8 cellular contexts compared by ENCODE assay signal in genomic region chr1:93080424-93080823, GRCh38. TPM values are rescaled to one million over a fixed set of nuclear protein-coding genes. Genes with fewer than 3 reads are reported as not detected.
DNase-seq lines count a peak whose midpoint lies in the region; ATAC-seq, FAIRE-seq and TF ChIP-seq lines count a peak whose summit lies in the region.

No MANE protein-coding gene starts in this region.

- H3K4me3 ChIP-seq in A549: peak overlapping the region; percentile 86
- H3K4me3 ChIP-seq in GM06990 (replicated peaks; ENCODE audit: low read depth, low read length): peak overlapping the region; percentile 85
- peak overlapping the region; percentile 81 to 90 (median 89) for H3K4me3 ChIP-seq in endothelial cell of umbilical vein (replicated peaks in 1 of 3; ENCODE audit: insufficient read depth in 1 of 3, low read depth in 1 of 3, low read length in 3 of 3)

- peak overlapping the region; percentile 88 to 96; a peak in 5 of 6 replicates for H3K27ac ChIP-seq in A549
- H3K27ac ChIP-seq in endothelial cell of umbilical vein (ENCODE audit: insufficient read depth, low read depth, low read length): peak overlapping the region; percentile 87

- ATAC-seq in A549: peak; percentile 66 to 67; a peak in 5 of 6 replicates

- H3K9ac ChIP-seq in endothelial cell of umbilical vein (replicated peaks; ENCODE audit: extremely low read depth, insufficient read depth, low read length): peak overlapping the region; percentile 98

- intact Hi-C loops in endothelial cell of umbilical vein (cut with micrococcal nuclease): loop anchor here (1.0 to 5.0 kb wide), 4 partner anchors 224 to 547 kb away; partner anchors contain the start of gene DR1

- peaks cover 62% of the 10 kb centered on the region for H3K79me2 ChIP-seq in endothelial cell of umbilical vein (ENCODE audit: control insufficient read depth, insufficient read depth, low read length)

- H3K4me2 ChIP-seq in A549 (peak overlapping the region; percentile 84), endothelial cell of umbilical vein (ENCODE audit: insufficient read depth, low read length) (peak overlapping the region; percentile 99)

- H3K4me1 ChIP-seq in A549: peaks cover 19% of the 10 kb centered on the region; the same call in 2 of the 3 replicates
- peaks cover 23% of the 10 kb centered on the region for H3K4me1 ChIP-seq in endothelial cell of umbilical vein (ENCODE audit: control insufficient read depth, extremely low read depth, insufficient read depth, low read length)

- TF ChIP-seq RAD21 in A549 (conservative IDR thresholded peaks at IDR 0.05 in 1 of 2, IDR thresholded peaks at IDR 0.05 in 1 of 2): peak; percentile 43 to 47; a peak in 3 of 5 replicates

- H2AFZ ChIP-seq in endothelial cell of umbilical vein (ENCODE audit: low read depth, low read length): no peak overlapping the region

- no peak for TF ChIP-seq EP300 in A549 (IDR thresholded peaks at IDR 0.05)

- peak; percentile 51 for TF ChIP-seq CTCF in A549 (IDR thresholded peaks at IDR 0.05)
- TF ChIP-seq CTCF in GM06990 (IDR thresholded peaks at IDR 0.05; ENCODE audit: insufficient read depth, low read length, poor library complexity, severe bottlenecking): peak; percentile 61
- peak in 1 of 2 donors; percentile 37 for TF ChIP-seq CTCF in endothelial cell of umbilical vein (IDR thresholded peaks at IDR 0.05; ENCODE audit: extremely low read depth in 1 of 2, insufficient read depth in 1 of 2, low read depth in 1 of 2, low read length in 2 of 2)

- H3K9me1 ChIP-seq in endothelial cell of umbilical vein (replicated peaks; ENCODE audit: control insufficient read depth, extremely low read depth, insufficient read depth, low read length): no peaks in the 10 kb centered on the region

- dilution Hi-C loops in endothelial cell of umbilical vein (cut with MboI; ENCODE audit: extremely low pct_ligation_motif_present, low sequenced_read_pairs): no loop called here

- TSS peak; percentile 16 for BruUV-seq in endothelial cell of umbilical vein (replicated peaks; lab: Mats Ljungman, UMichigan)

- H3K36me3 ChIP-seq in GM06990 (ENCODE audit: control insufficient read depth, insufficient read depth, low read length): peaks cover under 1% of the 10 kb centered on the region
- H3K36me3 ChIP-seq in endothelial cell of umbilical vein (ENCODE audit: control insufficient read depth in 2 of 2, extremely low read depth in 1 of 2, insufficient read depth in 2 of 2, low read length in 2 of 2): peaks cover 2 to 3% of the 10 kb centered on the region in 2 experiments

- DNase-seq in A549 (ENCODE audit: low read depth in 1 of 2, low spot score in 1 of 2) (peak; percentile 41 to 64), GM06990 (ENCODE audit: extremely low read depth, insufficient read length) (peak; percentile 52), HEK293T (ENCODE audit: extremely low spot score) (peak; percentile 59), LoVo (ENCODE audit: low spot score) (peak; percentile 67), SK-N-DZ (ENCODE audit: low spot score) (peak; percentile 66), endothelial cell of umbilical vein (ENCODE audit: low read depth, low spot score) (peak; percentile 81), myocyte (ENCODE audit: low read depth) (peak; percentile 53)
- DNase-seq in activated CD8-positive, alpha-beta memory T cell treated with anti-CD3 and anti-CD28 coated beads, Interleukin-2, amount 50 U/mL, for 48 hours: no peak

- H3K27me3 ChIP-seq in GM06990 (replicated peaks; ENCODE audit: control insufficient read depth, insufficient read depth, low read length) (no peaks in the 10 kb centered on the region), endothelial cell of umbilical vein (ENCODE audit: control insufficient read depth in 2 of 2, insufficient read depth in 2 of 2, low read length in 2 of 2) (no peaks in the 10 kb centered on the region)

- WGBS in A549 (ENCODE audit: missing lambda C conversion rate): 0% methylated on average over 1 of the region's 1 CpG

- peaks cover 5% of the 10 kb centered on the region for H4K20me1 ChIP-seq in endothelial cell of umbilical vein (replicated peaks; ENCODE audit: control insufficient read depth, extremely low read depth, insufficient read depth, low read length)

- no peaks in the 10 kb centered on the region for H3K9me3 ChIP-seq in A549
- H3K9me3 ChIP-seq in endothelial cell of umbilical vein (replicated peaks; ENCODE audit: control insufficient read depth, insufficient read depth, low read length): no peaks in the 10 kb centered on the region

- TF ChIP-seq POLR2A in A549 (IDR thresholded peaks at IDR 0.05; ENCODE audit: low read length): no peak
- no peak for TF ChIP-seq POLR2A in endothelial cell of umbilical vein (IDR thresholded peaks at IDR 0.05; ENCODE audit: low read depth, low read length)

- POLR2A ChIA-PET in A549 (lab: Yijun Ruan, JAX): interaction anchor here (1.9 to 2.5 kb wide), 3 partner anchors 119 to 265 kb away, joined by 9 to 13 read pairs (median 9); partner anchors contain the start of genes DIPK1A, DR1 and RPL5
- POLR2A ChIA-PET in HEK293T (lab: Yijun Ruan, JAX): interaction anchor here (0.6 to 2.9 kb wide), 12 partner anchors 15 to 135 kb away, joined by 3 to 12 read pairs (median 6); partner anchors contain the start of genes CCDC18, DIPK1A and TMED5
- POLR2A ChIA-PET in endothelial cell of umbilical vein (lab: Charles Lee): no interaction called here

- no peak for FAIRE-seq in A549 (lab: Jason Lieb, UNC)
- no peak for FAIRE-seq in endothelial cell of umbilical vein (lab: Jason Lieb, UNC)

- CTCF ChIA-PET in A549 (lab: Yijun Ruan, JAX) (interaction anchor here (0.6 to 1.7 kb wide), 8 partner anchors 17 to 242 kb away, joined by 3 to 5 read pairs (median 3); no protein-coding TSS in a partner anchor), HEK293T (lab: Yijun Ruan, JAX) (interaction anchor here (0.5 to 1.5 kb wide), 9 partner anchors 12 to 500 kb away, joined by 3 to 9 read pairs (median 3); no protein-coding TSS in a partner anchor), endothelial cell of umbilical vein (lab: Charles Lee) (interaction anchor here (0.7 to 2.8 kb wide), 26 partner anchors 12 to 766 kb away, joined by 3 to 30 read pairs (median 4); partner anchors contain the start of gene FNBP1L)

TF ChIP-seq in A549, 52 proteins besides CTCF, POLR2A, EP300 and RAD21:
- TF ChIP-seq KDM5A (IDR thresholded peaks at IDR 0.05) (peak; percentile 66; the same call in 1 of the 2 replicates), JUN (IDR thresholded peaks at IDR 0.05) (no peak)

TF ChIP-seq in HEK293T, 16 proteins besides CTCF, POLR2A, EP300 and RAD21:
- no peak for TF ChIP-seq CTBP1 (IDR thresholded peaks at IDR 0.05; ENCODE audit: borderline replicate concordance)
- TF ChIP-seq NFRKB (IDR thresholded peaks at IDR 0.05): no peak
- TF ChIP-seq FOXA1 (IDR thresholded peaks at IDR 0.05): no peak
- TF ChIP-seq FOXK2 (IDR thresholded peaks at IDR 0.05): 0 out of 2 replicates have a peak, but pooled peaks have one; percentile 21
- TF ChIP-seq ZNF384 (IDR thresholded peaks at IDR 0.05): peak; percentile 71
- TF ChIP-seq ELF4 (IDR thresholded peaks at IDR 0.05): no peak
- no peak for TF ChIP-seq ARNT (IDR thresholded peaks at IDR 0.05)
TF ChIP-seq in HEK293T: peak in this region for 2.

TF ChIP-seq in endothelial cell of umbilical vein, 7 proteins besides CTCF, POLR2A, EP300 and RAD21:
- TF ChIP-seq EZH2 (IDR thresholded peaks at IDR 0.05; ENCODE audit: borderline replicate concordance, low read depth, low read length, severe bottlenecking) (no peak), JUN (IDR thresholded peaks at IDR 0.05; ENCODE audit: borderline replicate concordance, insufficient read depth, insufficient read length, low read depth) (no peak), POLR2AphosphoS5 (IDR thresholded peaks at IDR 0.05; ENCODE audit: insufficient read depth, low read depth, low read length) (no peak), FOS (IDR thresholded peaks at IDR 0.05; ENCODE audit: borderline replicate concordance, insufficient read depth, low read length) (no peak), GATA2 (IDR thresholded peaks at IDR 0.05; ENCODE audit: insufficient read depth, insufficient read length, low read depth, low read length) (no peak), MAX (IDR thresholded peaks at IDR 0.05; ENCODE audit: insufficient read depth, insufficient read length) (no peak), MYC (IDR thresholded peaks at IDR 0.05; ENCODE audit: low read depth, low read length) (no peak)

RNA-seq across cellular contexts. Expression of gene MTF2, which starts 1.3 kb away (rescaled TPM):
- 29.5 and 31.2 TPM in 2 replicates for polyA plus RNA-seq in A549 (2011; rRNA removed)
- polyA plus RNA-seq in A549 (2012; cell fraction: cytosol; rRNA removed): 10.0 and 10.8 TPM in 2 replicates
- polyA plus RNA-seq in A549 (2012; cell fraction: nucleus; rRNA removed): 4.5 TPM in 2 replicates
- polyA plus RNA-seq in A549 (2017; fragmentation: RNase III; extraction: RNeasy Plus Mini Kit Qiagen cat#74134 plus additional on column Dnase treatment): 12.8 to 14.3 TPM (median 13.1 TPM) in 3 replicates
- polyA minus RNA-seq in A549 (2011; rRNA and poly(A)+ RNA removed): 25.1 and 25.3 TPM in 2 replicates
- polyA plus RNA-seq in SK-N-DZ (2014; cell fraction: cytosol; rRNA removed): 33.0 and 38.0 TPM in 2 replicates
- 34.8 and 37.9 TPM in 2 replicates for polyA plus RNA-seq in SK-N-DZ (2014; cell fraction: nucleus; rRNA removed)
- total RNA-seq in endothelial cell of umbilical vein: 40.5 and 42.6 TPM in 2 replicates
- polyA plus RNA-seq in endothelial cell of umbilical vein: 14.4 and 20.1 TPM in 2 replicates
- polyA plus RNA-seq in endothelial cell of umbilical vein (2011; cell fraction: cytosol; rRNA removed): 20.1 and 20.6 TPM in 2 replicates
- polyA plus RNA-seq in endothelial cell of umbilical vein (2011; cell fraction: nucleus; rRNA removed): 28.7 and 35.1 TPM in 2 replicates
- polyA plus RNA-seq in endothelial cell of umbilical vein (2012): 16.5 and 23.4 TPM in 2 replicates
- polyA minus RNA-seq in endothelial cell of umbilical vein: 56.4 and 62.5 TPM in 2 replicates
- 22.5 TPM for polyA minus RNA-seq in endothelial cell of umbilical vein (2011; cell fraction: cytosol; rRNA and poly(A)+ RNA removed)
- 64.7 and 64.9 TPM in 2 replicates for polyA minus RNA-seq in endothelial cell of umbilical vein (2011; cell fraction: nucleus; rRNA and poly(A)+ RNA removed)
- total RNA-seq in myocyte: 12.6 and 14.0 TPM in 2 replicates
- polyA plus RNA-seq in myocyte (2012): 7.2 TPM
